In genomic region chr10:74305730-74306129, GRCh38 we compare ENCODE assay signal across 29 cellular contexts.
"Had no signal": no experiment of that assay in that cellular context is flagged by ENCODE, and none has a peak within 500 bp of the region (broad histone marks: within the 10 kb centered on the region; RNA-seq: fewer than 3 reads in every experiment).

No MANE protein-coding gene starts in this region.

- H3K4me1 ChIP-seq: adrenal gland had no signal

- H3K36me3 ChIP-seq: adrenal gland, esophagus muscularis mucosa, gastrocnemius medialis, heart left ventricle, WERI-Rb-1 had no signal

- DNase-seq: activated B cell treated with CpG ODN at 0.5 μM for 24 hours; activated CD4-positive, alpha-beta memory T cell treated with anti-CD3 and anti-CD28 coated beads for 36 hours; activated CD4-positive, alpha-beta T cell treated with anti-CD3 and anti-CD28 coated beads for 48 hours; activated CD8-positive, alpha-beta memory T cell treated with anti-CD3 and anti-CD28 coated beads, Interleukin-2, amount 10 ng/mL, durations not matched to agents 7 days and 5 days; activated CD8-positive, alpha-beta memory T cell treated with anti-CD3 and anti-CD28 coated beads, Interleukin-2, amount 50 U/mL, for 4 hours; activated CD8-positive, alpha-beta T cell treated with anti-CD3 and anti-CD28 coated beads, Interleukin-2, amount 10 ng/mL, durations not matched to agents 7 days and 5 days; activated effector memory CD4-positive, alpha-beta T cell treated with anti-CD3 and anti-CD28 coated beads, Interleukin-2, amount 50 U/mL, for 16 hours; activated naive CD4-positive, alpha-beta T cell treated with anti-CD3 and anti-CD28 coated beads for 36 hours; activated naive CD8-positive, alpha-beta T cell treated with anti-CD3 and anti-CD28 coated beads for 36 hours; activated naive CD8-positive, alpha-beta T cell treated with anti-CD3 and anti-CD28 coated beads, Interleukin-2, amount 50 U/mL, for 24 hours; activated T-cell treated with anti-CD3 and anti-CD28 coated beads, Interleukin-2, amount 50 U/mL, for 1 hour; activated T-cell treated with anti-CD3 and anti-CD28 coated beads, Interleukin-2, amount 50 U/mL, for 48 hours; adrenal gland; amygdala; aorta; body of pancreas; caudate nucleus; cortex of kidney; effector CD4-positive, alpha-beta T cell; effector memory CD8-positive, alpha-beta T cell; erythroblast; foreskin keratinocyte; gastrocnemius medialis; glutamatergic neuron; heart left ventricle; T1000; WERI-Rb-1 had no signal

- H3K27me3 ChIP-seq: adrenal gland, body of pancreas, esophagus muscularis mucosa, foreskin keratinocyte, gastrocnemius medialis, heart left ventricle had no signal

- ATAC-seq: activated CD4-positive, CD25-positive, alpha-beta regulatory T cell treated with anti-CD3 and anti-CD28 coated beads, Interleukin-2, amount 50 U/mL, for 24 hours; activated CD8-positive, alpha-beta memory T cell treated with anti-CD3 and anti-CD28 coated beads, Interleukin-2, amount 10 ng/mL, durations not matched to agents 7 days and 5 days; activated CD8-positive, alpha-beta T cell treated with anti-CD3 and anti-CD28 coated beads, Interleukin-2, amount 10 ng/mL, durations not matched to agents 7 days and 5 days; activated naive CD8-positive, alpha-beta T cell treated with anti-CD3 and anti-CD28 coated beads, Interleukin-2, amount 50 U/mL, for 24 hours; body of pancreas; foreskin keratinocyte; gastrocnemius medialis; heart left ventricle had no signal

- H3K27ac ChIP-seq: adrenal gland, body of pancreas, esophagus muscularis mucosa, foreskin keratinocyte, gastrocnemius medialis, heart left ventricle, WERI-Rb-1 had no signal

- H3K9me3 ChIP-seq: adrenal gland, body of pancreas, esophagus muscularis mucosa, gastrocnemius medialis, heart left ventricle had no signal

- H3K4me3 ChIP-seq: adrenal gland, body of pancreas, esophagus muscularis mucosa, gastrocnemius medialis, heart left ventricle had no signal
